ENCODE assay signal across 16 cellular contexts in the genomic region with DNA sequence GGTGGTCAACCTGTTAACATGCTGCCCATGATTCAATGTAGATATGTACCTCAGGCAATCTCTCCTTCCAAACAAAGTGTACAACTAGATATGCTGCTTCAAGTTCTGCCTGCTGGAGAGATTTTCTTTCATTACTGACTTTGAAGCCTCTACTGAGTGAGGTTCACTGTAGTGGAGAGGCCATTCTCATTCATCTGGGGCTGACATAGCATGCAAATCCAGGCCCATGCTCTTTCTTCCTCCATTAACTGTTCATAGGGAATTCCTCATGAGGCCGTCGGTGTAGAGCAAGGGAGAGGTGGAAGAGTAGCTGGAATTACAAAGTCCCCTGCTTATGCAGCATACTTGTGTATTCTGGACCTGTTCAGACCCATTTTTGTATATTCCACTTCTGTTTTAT. TPM values are rescaled to one million over a fixed set of nuclear protein-coding genes. Genes with fewer than 3 reads are reported as not detected.
DNase-seq lines count a peak whose midpoint lies in the region; ATAC-seq and TF ChIP-seq lines count a peak whose summit lies in the region.
"Had no signal": no experiment of that assay in that cellular context is flagged by ENCODE, and none has a peak within 500 bp of the region (broad histone marks: within the 10 kb centered on the region; RNA-seq: fewer than 3 reads in every experiment).

No MANE protein-coding gene starts in this region.

- no peak overlapping the region for H3K4me3 ChIP-seq in BLaER1 treated with 17β-estradiol and CSF1 and Interleukin-3, amounts not matched to agents 10 nM and 100 nM
- H3K4me3 ChIP-seq in CD8-positive, alpha-beta memory T cell (ENCODE audit: low read length), result peak overlapping the region; percentile 65
- no peak overlapping the region for H3K4me3 ChIP-seq in esophagus muscularis mucosa
- H3K4me3 ChIP-seq: cardiac muscle cell, esophagus squamous epithelium, thyroid gland had no signal

- peak overlapping the region; percentile 86 to 100 (median 97) for H3K27ac Mint-ChIP-seq in CD8-positive, alpha-beta memory T cell
- H3K27ac Mint-ChIP-seq in T-helper 1 cell treated with Interleukin-12 subunit alpha and Interleukin-12 subunit beta and Interleukin-4 antibody, amounts not matched to agents 30 μg/mL and 1 μg/mL, for 36 hours, result peak overlapping the region; percentile 95
- H3K27ac Mint-ChIP-seq in chondrocyte (ENCODE audit: unreplicated experiment), result no peak overlapping the region

- H3K27ac ChIP-seq in BLaER1 treated with 17β-estradiol and CSF1 and Interleukin-3, amounts not matched to agents 10 nM and 100 nM, result peak overlapping the region in 2 of 11 experiments; percentile 73 to 75; a peak in 5 of 22 replicates
- H3K27ac ChIP-seq in CD8-positive, alpha-beta memory T cell (ENCODE audit: low read depth, low read length), result no peak overlapping the region
- no peak overlapping the region for H3K27ac ChIP-seq in esophagus muscularis mucosa (replicated peaks in 1 of 4)
- H3K27ac ChIP-seq: cardiac muscle cell, RWPE1, thyroid gland, VCaP had no signal

- peak overlapping the region in 6 of 7 donors; percentile 76 to 93 (median 86) for H3K4me3 Mint-ChIP-seq in CD8-positive, alpha-beta memory T cell
- H3K4me3 Mint-ChIP-seq in T-helper 1 cell treated with Interleukin-12 subunit alpha and Interleukin-12 subunit beta and Interleukin-4 antibody, amounts not matched to agents 30 μg/mL and 1 μg/mL, for 36 hours, result peak overlapping the region; percentile 60
- no peak overlapping the region for H3K4me3 Mint-ChIP-seq in chondrocyte (ENCODE audit: unreplicated experiment)

- H3K9me3 ChIP-seq in BLaER1 treated with 17β-estradiol and CSF1 and Interleukin-3, amounts not matched to agents 10 nM and 100 nM (replicated peaks in 1 of 11), result peaks cover 12 to 22% (median 13%) of the 10 kb centered on the region in 11 experiments; a peak in 21 of 22 replicates
- H3K9me3 ChIP-seq in CD8-positive, alpha-beta memory T cell (ENCODE audit: low read length), result no peaks in the 10 kb centered on the region
- H3K9me3 ChIP-seq in esophagus muscularis mucosa, result no peaks in the 10 kb centered on the region
- H3K9me3 ChIP-seq: esophagus squamous epithelium, thyroid gland had no signal

- H3K36me3 Mint-ChIP-seq in CD8-positive, alpha-beta memory T cell, result peaks cover 0 to 4% (median 1%) of the 10 kb centered on the region in 3 donors
- H3K36me3 Mint-ChIP-seq in T-helper 1 cell treated with Interleukin-12 subunit alpha and Interleukin-12 subunit beta and Interleukin-4 antibody, amounts not matched to agents 30 μg/mL and 1 μg/mL, for 36 hours (ENCODE audit: low read depth), result peaks cover 16% of the 10 kb centered on the region
- peaks cover 1% of the 10 kb centered on the region for H3K36me3 Mint-ChIP-seq in chondrocyte (ENCODE audit: low read depth)

- H3K4me1 Mint-ChIP-seq in CD8-positive, alpha-beta memory T cell, result peaks cover 42 to 62% (median 55%) of the 10 kb centered on the region in 3 donors
- peaks cover 36% of the 10 kb centered on the region for H3K4me1 Mint-ChIP-seq in T-helper 1 cell treated with Interleukin-12 subunit alpha and Interleukin-12 subunit beta and Interleukin-4 antibody, amounts not matched to agents 30 μg/mL and 1 μg/mL, for 36 hours (ENCODE audit: low read depth)
- H3K4me1 Mint-ChIP-seq in chondrocyte (ENCODE audit: low read depth), result no peaks in the 10 kb centered on the region

- H3K27me3 Mint-ChIP-seq in CD8-positive, alpha-beta memory T cell, result no peaks in the 10 kb centered on the region
- H3K27me3 Mint-ChIP-seq in T-helper 1 cell treated with Interleukin-12 subunit alpha and Interleukin-12 subunit beta and Interleukin-4 antibody, amounts not matched to agents 30 μg/mL and 1 μg/mL, for 36 hours (ENCODE audit: low read depth), result no peaks in the 10 kb centered on the region
- H3K27me3 Mint-ChIP-seq in chondrocyte (ENCODE audit: low read depth), result peaks cover 32% of the 10 kb centered on the region

- H3K36me3 ChIP-seq in BLaER1 treated with 17β-estradiol and CSF1 and Interleukin-3, amounts not matched to agents 10 nM and 100 nM, result no peaks in the 10 kb centered on the region
- no peaks in the 10 kb centered on the region for H3K36me3 ChIP-seq in CD8-positive, alpha-beta memory T cell (ENCODE audit: insufficient read depth, low read length)
- no peaks in the 10 kb centered on the region for H3K36me3 ChIP-seq in esophagus muscularis mucosa
- H3K36me3 ChIP-seq: cardiac muscle cell, esophagus squamous epithelium, thyroid gland had no signal

- intact Hi-C loops in esophagus muscularis mucosa (cut with DNase I), result loop anchor here (10.0 kb wide), 1 partner anchor 166 kb away; no protein-coding TSS in a partner anchor

- no peaks in the 10 kb centered on the region for H4K20me1 ChIP-seq in BLaER1 treated with 17β-estradiol and CSF1 and Interleukin-3, amounts not matched to agents 10 nM and 100 nM

- CTCF ChIA-PET in CD8-positive, alpha-beta memory T cell (lab: Charles Lee), result no interaction called here

- no peak overlapping the region for H3K9ac ChIP-seq in BLaER1 treated with 17β-estradiol and CSF1 and Interleukin-3, amounts not matched to agents 10 nM and 100 nM

- peaks cover 0 to 2% (median 0%) of the 10 kb centered on the region in 5 donors for H3K9me3 Mint-ChIP-seq in CD8-positive, alpha-beta memory T cell
- peaks cover 12% of the 10 kb centered on the region for H3K9me3 Mint-ChIP-seq in T-helper 1 cell treated with Interleukin-12 subunit alpha and Interleukin-12 subunit beta and Interleukin-4 antibody, amounts not matched to agents 30 μg/mL and 1 μg/mL, for 36 hours
- no peaks in the 10 kb centered on the region for H3K9me3 Mint-ChIP-seq in chondrocyte (ENCODE audit: low read depth)

- WGBS in esophagus muscularis mucosa, result 86% methylated on average over 2 of the region's 2 CpGs

- TF ChIP-seq CTCF in esophagus muscularis mucosa (IDR thresholded peaks at IDR 0.05) (no peak), chondrocyte (IDR thresholded peaks at IDR 0.05) (no peak)

- POLR2A ChIA-PET in CD8-positive, alpha-beta memory T cell (lab: Charles Lee), result interaction anchor here (0.7 kb wide), 1 partner anchor 105 kb away, joined by 4 read pairs; no protein-coding TSS in a partner anchor

- no peaks in the 10 kb centered on the region for H3K27me3 ChIP-seq in BLaER1 treated with 17β-estradiol and CSF1 and Interleukin-3, amounts not matched to agents 10 nM and 100 nM
- H3K27me3 ChIP-seq in CD8-positive, alpha-beta memory T cell (ENCODE audit: insufficient read depth, low read length, poor library complexity, severe bottlenecking), result no peaks in the 10 kb centered on the region
- H3K27me3 ChIP-seq in esophagus muscularis mucosa, result no peaks in the 10 kb centered on the region
- H3K27me3 ChIP-seq: cardiac muscle cell, esophagus squamous epithelium, thyroid gland had no signal

- H3K4me1 ChIP-seq in BLaER1 treated with 17β-estradiol and CSF1 and Interleukin-3, amounts not matched to agents 10 nM and 100 nM, result peaks cover 27 to 46% (median 40%) of the 10 kb centered on the region in 10 experiments
- H3K4me1 ChIP-seq in CD8-positive, alpha-beta memory T cell (ENCODE audit: insufficient read depth, low read length), result peaks cover 34% of the 10 kb centered on the region
- no peaks in the 10 kb centered on the region for H3K4me1 ChIP-seq in esophagus muscularis mucosa
- H3K4me1 ChIP-seq: esophagus squamous epithelium, thyroid gland had no signal

- peak overlapping the region; percentile 74 to 93 (median 86); a peak in 21 of 22 replicates for H3K4me2 ChIP-seq in BLaER1 treated with 17β-estradiol and CSF1 and Interleukin-3, amounts not matched to agents 10 nM and 100 nM

- DNase-seq in CD8-positive, alpha-beta memory T cell, result no peak
- DNase-seq in esophagus muscularis mucosa (ENCODE audit: extremely low spot score), result peak; percentile 26
- no peak for DNase-seq in chondrocyte (ENCODE audit: low spot score)
- no peak for DNase-seq in stimulated activated naive CD4-positive, alpha-beta T cell (lab: John Stamatoyannopoulos, UW)
- DNase-seq: activated CD8-positive, alpha-beta memory T cell treated with anti-CD3 and anti-CD28 coated beads, Interleukin-2, amount 50 U/mL, for 48 hours; DMS79; esophagus squamous epithelium; NCI-H1417 treated with DMSO at 0.1 percent for 48 hours; NCI-H2227 treated with DMSO at 0.1 percent for 48 hours; thyroid gland had no signal

- TF ChIP-seq POLR2A in esophagus muscularis mucosa (IDR thresholded peaks at IDR 0.05; ENCODE audit: low read depth), result no peak

- no peak for TF ChIP-seq EP300 in esophagus muscularis mucosa (IDR thresholded peaks at IDR 0.05)

- no peak for ATAC-seq in HG03469 (IDR thresholded peaks at IDR 0.05; ENCODE audit: unreplicated experiment)

RNA-seq across cellular contexts. Expression of gene VANGL2, which starts 38.6 kb away (rescaled TPM):
- under 1 TPM; 0.04 to 0.07 TPM for total RNA-seq in CD8-positive, alpha-beta memory T cell
- polyA plus RNA-seq in CD8-positive, alpha-beta memory T cell, result not detected
- total RNA-seq in esophagus muscularis mucosa (1 to 10 TPM; 1.2 to 5.8 (median 3.7) TPM), chondrocyte (8.0 to 12.0 TPM (median 11.3 TPM) in 3 replicates)
